ENCODE assay signal across 14 cellular contexts in the genomic region with DNA sequence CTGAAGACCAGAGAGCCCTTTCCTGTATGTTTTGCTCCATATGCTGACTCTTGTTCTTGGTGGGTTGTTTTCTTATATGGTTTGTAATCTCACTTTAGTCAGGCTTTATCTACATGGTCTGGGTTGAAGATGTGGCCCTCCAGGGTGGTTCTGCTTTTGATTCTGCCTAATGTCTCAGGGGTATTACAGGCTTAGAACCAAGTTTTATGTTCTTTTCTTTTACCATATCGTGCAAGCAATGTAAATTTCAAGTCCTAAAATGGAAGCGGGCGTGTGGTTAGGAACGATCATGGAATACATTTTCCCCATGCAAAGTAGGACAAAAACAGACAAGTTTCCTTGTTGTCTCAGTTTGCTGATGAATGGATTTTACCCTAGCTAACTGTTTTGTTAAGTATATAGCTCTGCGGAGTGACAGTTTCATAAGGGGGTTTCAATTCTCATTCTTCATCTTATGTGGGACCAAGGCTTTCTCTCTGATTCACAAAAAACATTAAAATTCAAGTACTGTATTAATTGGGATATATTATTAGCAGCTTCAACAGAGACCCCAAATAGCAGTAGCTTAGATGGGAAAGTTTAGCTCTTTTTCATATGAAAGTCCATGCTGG.
"Had no signal": no experiment of that assay in that cellular context is flagged by ENCODE, and none has a peak within 500 bp of the region (broad histone marks: within the 10 kb centered on the region; RNA-seq: fewer than 3 reads in every experiment).

No MANE protein-coding gene starts in this region.

- H3K4me3 Mint-ChIP-seq: activated naive CD4-positive, alpha-beta T cell treated with anti-CD3 and anti-CD28 coated beads, Interleukin-2, amount 10 ng/mL, durations not matched to agents 7 days and 5 days; endodermal cell; immature natural killer cell; nephron had no signal

- H3K4me3 ChIP-seq: cardiac muscle cell, dorsolateral prefrontal cortex, heart left ventricle had no signal

- ATAC-seq: heart left ventricle had no signal

- H3K27me3 ChIP-seq: cardiac muscle cell, dorsolateral prefrontal cortex, heart left ventricle had no signal

- DNase-seq: activated CD4-positive, alpha-beta T cell treated with anti-CD3 and anti-CD28 coated beads for 1 hour; activated CD4-positive, alpha-beta T cell treated with anti-CD3 and anti-CD28 coated beads, Interleukin-2, amount 50 U/mL, for 48 hours; activated naive CD4-positive, alpha-beta T cell treated with anti-CD3 and anti-CD28 coated beads, Interleukin-2, amount 10 ng/mL, durations not matched to agents 7 days and 5 days; activated T-cell treated with anti-CD3 and anti-CD28 coated beads, Interleukin-2, amount 50 U/mL, for 1 hour; dorsolateral prefrontal cortex; endodermal cell; heart left ventricle; immature natural killer cell; nucleus accumbens; stimulated activated CD4-positive, alpha-beta T cell treated with anti-CD3 and anti-CD28 coated beads, Interleukin-2, amount 100 ng/mL, for 48 hours; stimulated activated naive CD4-positive, alpha-beta T cell; trophoblast cell had no signal

- H3K36me3 ChIP-seq: cardiac muscle cell, heart left ventricle had no signal

- H3K4me1 ChIP-seq: heart left ventricle had no signal

- H3K27ac Mint-ChIP-seq: activated naive CD4-positive, alpha-beta T cell treated with anti-CD3 and anti-CD28 coated beads, Interleukin-2, amount 10 ng/mL, durations not matched to agents 7 days and 5 days; endodermal cell; immature natural killer cell; nephron had no signal

- H3K27ac ChIP-seq: cardiac muscle cell, dorsolateral prefrontal cortex, heart left ventricle had no signal

- H3K4me1 Mint-ChIP-seq: activated naive CD4-positive, alpha-beta T cell treated with anti-CD3 and anti-CD28 coated beads, Interleukin-2, amount 10 ng/mL, durations not matched to agents 7 days and 5 days; endodermal cell; immature natural killer cell; nephron had no signal

- H3K36me3 Mint-ChIP-seq: activated naive CD4-positive, alpha-beta T cell treated with anti-CD3 and anti-CD28 coated beads, Interleukin-2, amount 10 ng/mL, durations not matched to agents 7 days and 5 days had no signal
